In the genomic region with DNA sequence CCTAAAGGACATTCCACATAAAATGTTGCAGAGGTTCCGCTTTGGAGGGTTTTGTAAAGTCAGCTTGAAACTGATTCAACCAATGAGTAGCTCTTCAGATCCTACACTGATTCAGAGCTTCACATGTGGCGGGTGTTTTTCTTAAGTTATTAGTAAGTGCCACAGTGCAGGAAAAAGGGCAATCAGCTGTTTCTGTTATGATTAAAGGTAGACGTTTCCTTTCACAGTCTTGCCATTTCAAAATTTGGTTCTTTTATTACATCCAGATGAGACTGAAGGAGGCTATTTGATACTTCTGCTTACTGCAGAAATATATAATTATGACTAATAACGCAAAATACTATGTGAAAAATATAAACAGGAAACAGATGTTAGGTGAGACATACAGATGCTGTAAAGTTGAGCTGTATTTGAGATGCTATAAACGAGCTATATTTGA, we compare ENCODE assay signal across 10 cellular contexts.
DNase-seq lines count a peak whose midpoint lies in the region; ATAC-seq, FAIRE-seq and TF ChIP-seq lines count a peak whose summit lies in the region.
"Had no signal": no experiment of that assay in that cellular context is flagged by ENCODE, and none has a peak within 500 bp of the region (broad histone marks: within the 10 kb centered on the region; RNA-seq: fewer than 3 reads in every experiment).

No MANE protein-coding gene starts in this region.

- ATAC-seq in GM18505 (IDR thresholded peaks at IDR 0.05; ENCODE audit: unreplicated experiment), result peak; percentile 91
- ATAC-seq in GM21528 (IDR thresholded peaks at IDR 0.05; ENCODE audit: low FRiP score, unreplicated experiment), result peak; percentile 79
- ATAC-seq in HG03439 (IDR thresholded peaks at IDR 0.05; ENCODE audit: unreplicated experiment), result peak; percentile 74
- ATAC-seq in pancreas, result no peak

- no peaks in the 10 kb centered on the region for H3K27me3 ChIP-seq in pancreas
- H3K27me3 ChIP-seq: thyroid gland had no signal

- DNase-seq in iris pigment epithelial cell (ENCODE audit: low read depth) (peak; percentile 78), GM19240 (ENCODE audit: insufficient read length, low spot score) (no peak), DMS153 treated with DMSO at 0.1 percent for 48 hours (lab: John Stamatoyannopoulos, UW; ENCODE audit: unreplicated experiment) (no peak), GDM1 (lab: John Stamatoyannopoulos, UW) (no peak), pancreas (no peak)
- DNase-seq: NCI-H526 treated with DMSO at 0.1 percent for 48 hours had no signal

- no peak for FAIRE-seq in pancreas (lab: Jason Lieb, UNC)

- no peaks in the 10 kb centered on the region for H3K4me1 ChIP-seq in pancreas
- H3K4me1 ChIP-seq: thyroid gland had no signal

- no peaks in the 10 kb centered on the region for H3K9me3 ChIP-seq in pancreas
- H3K9me3 ChIP-seq: thyroid gland had no signal

- no peaks in the 10 kb centered on the region for H3K36me3 ChIP-seq in pancreas
- H3K36me3 ChIP-seq: thyroid gland had no signal

- 83 to 86% methylated on average over 5 of the region's 5 CpGs for WGBS in pancreas, 2 donors

- H3K4me3 ChIP-seq in pancreas, result no peak overlapping the region
- H3K4me3 ChIP-seq: thyroid gland had no signal

- H3K27ac ChIP-seq in pancreas, result no peak overlapping the region
- H3K27ac ChIP-seq: thyroid gland had no signal

- TF ChIP-seq POLR2A in GM18505 (IDR thresholded peaks at IDR 0.05; ENCODE audit: borderline replicate concordance, extremely low read depth, insufficient read depth, insufficient read length), result no peak

- no peak for TF ChIP-seq CTCF in pancreas (IDR thresholded peaks at IDR 0.05)

- intact Hi-C loops in pancreas (cut with DNase I), result no loop called here

Comparison
In these comparisons a context has a peak if more than half of its experiments do, and no peak if none do; other contexts are left out.
1. ATAC-seq: peak in GM18505 (single experiment), GM21528 (single experiment) and HG03439 (single experiment); none in pancreas (0 of 4).